8 cellular contexts compared by ENCODE assay signal in genomic region chrX:3815896-3816664, GRCh38.
DNase-seq lines count a peak whose midpoint lies in the region; ATAC-seq and TF ChIP-seq lines count a peak whose summit lies in the region.

No MANE protein-coding gene starts in this region.

- H3K27me3 ChIP-seq in H7 (ENCODE audit: control insufficient read depth, insufficient read depth, low read length) (no peaks in the 10 kb centered on the region), esophagus squamous epithelium (no peaks in the 10 kb centered on the region), transverse colon (no peaks in the 10 kb centered on the region)

- H3K4me3 ChIP-seq in H7 (ENCODE audit: insufficient read depth, low read depth, low read length) (peak overlapping the region; percentile 65), esophagus squamous epithelium (peak overlapping the region; percentile 60 to 95 (median 70)), transverse colon (peak overlapping the region; percentile 82 to 99 (median 86))

- no peak for TF ChIP-seq POLR2A in esophagus squamous epithelium (IDR thresholded peaks at IDR 0.05)
- peak; percentile 9 for TF ChIP-seq POLR2A in transverse colon (IDR thresholded peaks at IDR 0.05)

- no peaks in the 10 kb centered on the region for H3K36me3 Mint-ChIP-seq in natural killer cell treated with Interleukin-12 subunit alpha and Interleukin-12 subunit beta and Interleukin-15 and Interleukin-18, amount 100 ng/mL, for 72 hours

- no peak for ATAC-seq in natural killer cell treated with Interleukin-12 subunit alpha and Interleukin-12 subunit beta and Interleukin-15 and Interleukin-18, amount 100 ng/mL, for 72 hours
- no peak for ATAC-seq in GM18858 (IDR thresholded peaks at IDR 0.05; ENCODE audit: unreplicated experiment)

- in situ Hi-C loops in transverse colon (cut with MboI; ENCODE audit: low pct_ligation_motif_present in 1 of 4, low pct_unique_long_range_greater_than_20kb in 1 of 4, low sequenced_read_pairs in 3 of 4), result loop anchor here in 1 of 4 donors (10.0 kb wide), 1 partner anchor 161 kb away; no protein-coding TSS in a partner anchor

- intact Hi-C loops in esophagus squamous epithelium (cut with DNase I), result no loop called here
- intact Hi-C loops in transverse colon (cut with DNase I; ENCODE audit: low total_unique reads), result no loop called here

- H3K9me3 ChIP-seq in esophagus squamous epithelium (no peaks in the 10 kb centered on the region), transverse colon (no peaks in the 10 kb centered on the region)

- peaks cover 10% of the 10 kb centered on the region for H3K36me3 ChIP-seq in H7 (replicated peaks; ENCODE audit: control insufficient read depth, insufficient read depth, low read length)
- peaks cover 0 to 6% (median 0%) of the 10 kb centered on the region in 3 donors for H3K36me3 ChIP-seq in esophagus squamous epithelium
- no peaks in the 10 kb centered on the region for H3K36me3 ChIP-seq in transverse colon

- H3K27ac Mint-ChIP-seq in natural killer cell treated with Interleukin-12 subunit alpha and Interleukin-12 subunit beta and Interleukin-15 and Interleukin-18, amount 100 ng/mL, for 72 hours, result no peak overlapping the region

- H3K4me1 Mint-ChIP-seq in natural killer cell treated with Interleukin-12 subunit alpha and Interleukin-12 subunit beta and Interleukin-15 and Interleukin-18, amount 100 ng/mL, for 72 hours (ENCODE audit: low read depth in 2 of 2), result peaks cover 14 to 15% of the 10 kb centered on the region in 2 donors

- 0% methylated on average over 1 of the region's 50 CpGs; no CpG with 5 or more reads in 1 of the 2 donors for WGBS in esophagus squamous epithelium, 2 donors
- 1% methylated on average over 40 of the region's 50 CpGs; no CpG with 5 or more reads in 1 of the 2 donors for WGBS in transverse colon (ENCODE audit: low coverage in 1 of 2), 2 donors

- TF ChIP-seq CTCF in esophagus squamous epithelium (IDR thresholded peaks at IDR 0.05) (no peak), transverse colon (IDR thresholded peaks at IDR 0.05) (peak in 1 of 5 experiments; percentile 12)

- DNase-seq in DMS114 treated with DMSO at 0.1 percent for 48 hours (lab: John Stamatoyannopoulos, UW; ENCODE audit: unreplicated experiment), result peak; percentile 0
- DNase-seq in H7, result peak; percentile 76
- peak; percentile 13 to 57 for DNase-seq in NCI-H526 (lab: John Stamatoyannopoulos, UW)
- DNase-seq in activated T-cell treated with anti-CD3 and anti-CD28 coated beads for 48 hours (ENCODE audit: low read depth), result peak; percentile 31
- peak; percentile 2 for DNase-seq in esophagus squamous epithelium (lab: John Stamatoyannopoulos, UW)
- peak; percentile 62 for DNase-seq in natural killer cell treated with Interleukin-12 subunit alpha and Interleukin-12 subunit beta and Interleukin-15 and Interleukin-18, amount 100 ng/mL, for 72 hours (ENCODE audit: low spot score)
- DNase-seq in transverse colon, result peak; percentile 70

- H3K27me3 Mint-ChIP-seq in natural killer cell treated with Interleukin-12 subunit alpha and Interleukin-12 subunit beta and Interleukin-15 and Interleukin-18, amount 100 ng/mL, for 72 hours, result no peaks in the 10 kb centered on the region

- H3K27ac ChIP-seq in esophagus squamous epithelium (peak overlapping the region; percentile 87 to 99 (median 96)), transverse colon (peak overlapping the region; percentile 97 to 99 (median 98))

- peak overlapping the region; percentile 55 for H3K4me3 Mint-ChIP-seq in natural killer cell treated with Interleukin-12 subunit alpha and Interleukin-12 subunit beta and Interleukin-15 and Interleukin-18, amount 100 ng/mL, for 72 hours

- no peak for TF ChIP-seq EP300 in transverse colon (IDR thresholded peaks at IDR 0.05; ENCODE audit: low read depth)

- peaks cover 10 to 11% (median 11%) of the 10 kb centered on the region in 3 donors for H3K4me1 ChIP-seq in esophagus squamous epithelium
- peaks cover 0 to 9% (median 6%) of the 10 kb centered on the region in 4 donors for H3K4me1 ChIP-seq in transverse colon

- no peaks in the 10 kb centered on the region for H3K9me3 Mint-ChIP-seq in natural killer cell treated with Interleukin-12 subunit alpha and Interleukin-12 subunit beta and Interleukin-15 and Interleukin-18, amount 100 ng/mL, for 72 hours

Comparison
In these comparisons a context has a peak if more than half of its experiments do, and no peak if none do; other contexts are left out.
1. DNase-seq: peak in every context shown above with its lines; median percentile 76 in H7; 70 in transverse colon; 62 in natural killer cell treated with Interleukin-12 subunit alpha and Interleukin-12 subunit beta and Interleukin-15 and Interleukin-18, amount 100 ng/mL, for 72 hours; 35 in NCI-H526; 31 in activated T-cell treated with anti-CD3 and anti-CD28 coated beads for 48 hours; 2 in esophagus squamous epithelium; 0 in DMS114 treated with DMSO at 0.1 percent for 48 hours.